Comparison of ENCODE assay signal across 30 cellular contexts in the genomic region with DNA sequence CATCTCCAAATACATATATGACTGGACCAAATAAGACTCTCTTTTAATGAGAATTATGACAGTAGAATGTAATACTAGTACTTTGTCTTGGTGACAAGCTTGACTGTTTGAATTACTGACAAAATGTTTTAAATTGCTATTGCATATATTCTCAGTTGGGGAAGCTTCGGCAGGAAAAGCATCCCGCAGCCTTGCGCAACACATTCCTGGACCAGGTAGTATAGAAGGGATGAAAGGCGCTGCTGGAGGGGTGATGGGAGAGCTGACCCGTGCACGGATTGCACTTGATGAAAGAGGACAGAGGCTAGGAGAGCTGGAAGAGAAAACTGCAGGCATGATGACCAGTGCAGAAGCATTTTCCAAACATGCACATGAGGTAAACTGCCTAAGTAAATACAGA.
"Had no signal": no experiment of that assay in that cellular context is flagged by ENCODE, and none has a peak within 500 bp of the region (broad histone marks: within the 10 kb centered on the region; RNA-seq: fewer than 3 reads in every experiment).

No MANE protein-coding gene starts in this region.

- H3K27me3 ChIP-seq: ascending aorta, breast epithelium, cardiac muscle cell, colonic mucosa had no signal

- ATAC-seq: activated CD4-positive, alpha-beta T cell treated with anti-CD3 and anti-CD28 coated beads for 36 hours; activated CD8-positive, alpha-beta memory T cell treated with anti-CD3 and anti-CD28 coated beads, Interleukin-2, amount 10 ng/mL, durations not matched to agents 7 days and 5 days; activated CD8-positive, alpha-beta T cell treated with anti-CD3 and anti-CD28 coated beads, Interleukin-2, amount 10 ng/mL, durations not matched to agents 7 days and 5 days; activated naive CD4-positive, alpha-beta T cell treated with anti-CD3 and anti-CD28 coated beads, Interleukin-2, amount 50 U/mL, for 72 hours; esophagus mucosa; T-helper 17 cell had no signal

- H3K9me3 Mint-ChIP-seq: activated CD4-positive, alpha-beta T cell treated with anti-CD3 and anti-CD28 coated beads, Interleukin-2, amount 10 ng/mL, durations not matched to agents 24 days and 14 days; activated naive CD4-positive, alpha-beta T cell treated with anti-CD3 and anti-CD28 coated beads, Interleukin-2, amount 10 ng/mL, durations not matched to agents 7 days and 5 days; activated naive CD4-positive, alpha-beta T cell treated with anti-CD3 and anti-CD28 coated beads, Interleukin-2, amount 50 U/mL, for 72 hours; activated naive CD8-positive, alpha-beta T cell treated with anti-CD3 and anti-CD28 coated beads, Interleukin-2, amount 10 ng/mL, durations not matched to agents 7 days and 5 days; activated T-helper 1 cell treated with anti-CD3 and anti-CD28 coated beads, Interleukin-12 subunit alpha, Interleukin-12 subunit beta, Interleukin-2, Interleukin-4 antibody, amounts not matched to agents 30 ng/mL and 10 ng/mL and 1 ng/mL, durations not matched to agents 14 hours and 24 hours and 36 hours; activated T-helper 2 cell treated with anti-CD3 and anti-CD28 coated beads, Interferon-gamma antibody, Interleukin-2, Interleukin-4, amounts not matched to agents 10 μg/mL and 5 μg/mL and 100 μg/mL, durations not matched to agents 14 hours and 24 hours and 36 hours; brain; endodermal cell had no signal

- DNase-seq: activated CD4-positive, alpha-beta memory T cell treated with anti-CD3 and anti-CD28 coated beads for 36 hours; activated CD4-positive, alpha-beta T cell treated with anti-CD3 and anti-CD28 coated beads for 36 hours; activated CD4-positive, alpha-beta T cell treated with anti-CD3 and anti-CD28 coated beads, Interleukin-2, amount 10 ng/mL, durations not matched to agents 24 days and 14 days; activated CD4-positive, CD25-positive, alpha-beta regulatory T cell; activated CD4-positive, CD25-positive, alpha-beta regulatory T cell treated with anti-CD3 and anti-CD28 coated beads, Interleukin-2, amount 50 U/mL, for 72 hours; activated CD8-positive, alpha-beta memory T cell treated with anti-CD3 and anti-CD28 coated beads, Interleukin-2, amount 10 ng/mL, durations not matched to agents 7 days and 5 days; activated CD8-positive, alpha-beta memory T cell treated with anti-CD3 and anti-CD28 coated beads, Interleukin-2, amount 50 U/mL, for 4 hours; activated CD8-positive, alpha-beta T cell treated with anti-CD3 and anti-CD28 coated beads, Interleukin-2, amount 10 ng/mL, durations not matched to agents 7 days and 5 days; activated effector memory CD4-positive, alpha-beta T cell treated with anti-CD3 and anti-CD28 coated beads, Interleukin-2, amount 50 U/mL, for 16 hours; activated naive CD4-positive, alpha-beta T cell treated with anti-CD3 and anti-CD28 coated beads, Interleukin-2, amount 10 ng/mL, durations not matched to agents 7 days and 5 days; activated naive CD8-positive, alpha-beta T cell treated with anti-CD3 and anti-CD28 coated beads, Interleukin-2, amount 10 ng/mL, durations not matched to agents 7 days and 5 days; activated T-cell treated with anti-CD3 and anti-CD28 coated beads, Interleukin-2, amount 50 U/mL, for 1 hour; activated T-cell treated with anti-CD3 and anti-CD28 coated beads, Interleukin-2, amount 50 U/mL, for 48 hours; central memory CD4-positive, alpha-beta T cell; cerebellar nuclear complex; colonic mucosa; effector memory CD4-positive, alpha-beta T cell; endodermal cell; foreskin fibroblast; head of caudate nucleus; T-helper 1 cell; T-helper 17 cell had no signal

- H3K4me3 Mint-ChIP-seq: activated CD4-positive, alpha-beta memory T cell treated with anti-CD3 and anti-CD28 coated beads for 36 hours; activated CD4-positive, alpha-beta T cell treated with anti-CD3 and anti-CD28 coated beads for 36 hours; activated CD4-positive, alpha-beta T cell treated with anti-CD3 and anti-CD28 coated beads, Interleukin-2, amount 10 ng/mL, durations not matched to agents 24 days and 14 days; activated CD8-positive, alpha-beta memory T cell treated with anti-CD3 and anti-CD28 coated beads, Interleukin-2, amount 10 ng/mL, durations not matched to agents 7 days and 5 days; activated CD8-positive, alpha-beta T cell treated with anti-CD3 and anti-CD28 coated beads, Interleukin-2, amount 10 ng/mL, durations not matched to agents 7 days and 5 days; activated naive CD4-positive, alpha-beta T cell treated with anti-CD3 and anti-CD28 coated beads, Interleukin-2, amount 10 ng/mL, durations not matched to agents 7 days and 5 days; activated naive CD8-positive, alpha-beta T cell treated with anti-CD3 and anti-CD28 coated beads, Interleukin-2, amount 10 ng/mL, durations not matched to agents 7 days and 5 days; activated T-helper 1 cell treated with anti-CD3 and anti-CD28 coated beads, Interleukin-12 subunit alpha, Interleukin-12 subunit beta, Interleukin-2, Interleukin-4 antibody, amounts not matched to agents 30 ng/mL and 10 ng/mL and 1 ng/mL, durations not matched to agents 14 hours and 24 hours and 36 hours; brain; endodermal cell; T-helper 17 cell had no signal

- H3K27ac ChIP-seq: ascending aorta, breast epithelium, cardiac muscle cell, colonic mucosa had no signal

- H3K4me1 Mint-ChIP-seq: activated naive CD4-positive, alpha-beta T cell treated with anti-CD3 and anti-CD28 coated beads, Interleukin-2, amount 10 ng/mL, durations not matched to agents 7 days and 5 days; activated naive CD8-positive, alpha-beta T cell treated with anti-CD3 and anti-CD28 coated beads, Interleukin-2, amount 10 ng/mL, durations not matched to agents 7 days and 5 days; brain; endodermal cell had no signal

- H3K27ac Mint-ChIP-seq: activated CD4-positive, alpha-beta memory T cell treated with anti-CD3 and anti-CD28 coated beads for 36 hours; activated CD4-positive, alpha-beta T cell treated with anti-CD3 and anti-CD28 coated beads for 36 hours; activated CD4-positive, alpha-beta T cell treated with anti-CD3 and anti-CD28 coated beads, Interleukin-2, amount 10 ng/mL, durations not matched to agents 24 days and 14 days; activated CD8-positive, alpha-beta memory T cell treated with anti-CD3 and anti-CD28 coated beads, Interleukin-2, amount 10 ng/mL, durations not matched to agents 7 days and 5 days; activated CD8-positive, alpha-beta T cell treated with anti-CD3 and anti-CD28 coated beads, Interleukin-2, amount 10 ng/mL, durations not matched to agents 7 days and 5 days; activated naive CD4-positive, alpha-beta T cell treated with anti-CD3 and anti-CD28 coated beads, Interleukin-2, amount 10 ng/mL, durations not matched to agents 7 days and 5 days; activated naive CD4-positive, alpha-beta T cell treated with anti-CD3 and anti-CD28 coated beads, Interleukin-2, amount 50 U/mL, for 72 hours; activated naive CD8-positive, alpha-beta T cell treated with anti-CD3 and anti-CD28 coated beads, Interleukin-2, amount 10 ng/mL, durations not matched to agents 7 days and 5 days; activated T-helper 1 cell treated with anti-CD3 and anti-CD28 coated beads, Interleukin-12 subunit alpha, Interleukin-12 subunit beta, Interleukin-2, Interleukin-4 antibody, amounts not matched to agents 30 ng/mL and 10 ng/mL and 1 ng/mL, durations not matched to agents 14 hours and 24 hours and 36 hours; activated T-helper 2 cell treated with anti-CD3 and anti-CD28 coated beads, Interferon-gamma antibody, Interleukin-2, Interleukin-4, amounts not matched to agents 10 μg/mL and 5 μg/mL and 100 μg/mL, durations not matched to agents 14 hours and 24 hours and 36 hours; brain; endodermal cell; T-helper 17 cell had no signal

- H3K27me3 Mint-ChIP-seq: activated CD4-positive, alpha-beta memory T cell treated with anti-CD3 and anti-CD28 coated beads for 36 hours; activated CD4-positive, alpha-beta T cell treated with anti-CD3 and anti-CD28 coated beads for 36 hours; activated CD4-positive, alpha-beta T cell treated with anti-CD3 and anti-CD28 coated beads, Interleukin-2, amount 10 ng/mL, durations not matched to agents 24 days and 14 days; activated CD8-positive, alpha-beta memory T cell treated with anti-CD3 and anti-CD28 coated beads, Interleukin-2, amount 10 ng/mL, durations not matched to agents 7 days and 5 days; activated naive CD4-positive, alpha-beta T cell treated with anti-CD3 and anti-CD28 coated beads, Interleukin-2, amount 10 ng/mL, durations not matched to agents 7 days and 5 days; activated naive CD8-positive, alpha-beta T cell treated with anti-CD3 and anti-CD28 coated beads, Interleukin-2, amount 10 ng/mL, durations not matched to agents 7 days and 5 days; brain had no signal

- H3K9me3 ChIP-seq: ascending aorta, breast epithelium, colonic mucosa had no signal

- H3K36me3 Mint-ChIP-seq: activated CD4-positive, alpha-beta memory T cell treated with anti-CD3 and anti-CD28 coated beads for 36 hours had no signal

- H3K4me3 ChIP-seq: ascending aorta, breast epithelium, cardiac muscle cell, colonic mucosa had no signal

- H3K36me3 ChIP-seq: ascending aorta, breast epithelium, cardiac muscle cell, colonic mucosa had no signal

- H3K4me1 ChIP-seq: ascending aorta, breast epithelium, colonic mucosa had no signal
